9 cellular contexts compared by ENCODE assay signal in the genomic region with DNA sequence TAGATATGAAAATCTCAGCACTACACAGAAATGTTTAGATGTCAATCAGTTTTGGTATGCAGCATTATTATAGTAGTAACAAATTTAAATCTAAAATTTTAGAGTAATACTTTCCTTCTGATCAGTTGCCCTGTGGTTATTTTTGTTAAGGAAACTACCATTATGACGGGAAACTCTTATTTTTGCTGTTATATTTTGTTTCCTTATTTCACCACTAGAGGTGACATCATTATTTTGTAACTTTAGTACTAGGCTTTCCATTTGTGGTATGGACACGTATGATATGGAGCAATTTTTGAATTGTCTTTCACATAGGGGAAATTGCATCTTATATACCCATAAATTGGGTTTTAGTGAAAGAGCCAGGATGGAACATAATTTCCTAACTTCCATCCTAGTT. TPM values are rescaled to one million over a fixed set of nuclear protein-coding genes. Genes with fewer than 3 reads are reported as not detected.
DNase-seq lines count a peak whose midpoint lies in the region; ATAC-seq lines count a peak whose summit lies in the region.
"Had no signal": no experiment of that assay in that cellular context is flagged by ENCODE, and none has a peak within 500 bp of the region (broad histone marks: within the 10 kb centered on the region; RNA-seq: fewer than 3 reads in every experiment).

No MANE protein-coding gene starts in this region.

- H3K9me3 Mint-ChIP-seq in activated T-cell treated with anti-CD3 and anti-CD28 coated beads, Interleukin-2, amount 50 U/mL, for 4 hours = no peaks in the 10 kb centered on the region
- no peaks in the 10 kb centered on the region for H3K9me3 Mint-ChIP-seq in stimulated activated naive CD8-positive, alpha-beta T cell treated with anti-CD3 and anti-CD28 coated beads, Interleukin-15, Interleukin-2, amounts not matched to agents 100 ng/mL and 50 ng/mL, for 24 hours

- peaks cover 5% of the 10 kb centered on the region for H3K27me3 Mint-ChIP-seq in activated T-cell treated with anti-CD3 and anti-CD28 coated beads, Interleukin-2, amount 50 U/mL, for 4 hours (ENCODE audit: low read depth)
- H3K27me3 Mint-ChIP-seq in stimulated activated naive CD8-positive, alpha-beta T cell treated with anti-CD3 and anti-CD28 coated beads, Interleukin-15, Interleukin-2, amounts not matched to agents 100 ng/mL and 50 ng/mL, for 24 hours = peaks cover 11% of the 10 kb centered on the region

- no peak overlapping the region for H3K9ac ChIP-seq in adipocyte (ENCODE audit: low read length)

- H3K27me3 ChIP-seq in adipocyte (replicated peaks; ENCODE audit: control insufficient read depth, insufficient read depth, low read length) = no peaks in the 10 kb centered on the region

- ATAC-seq in activated T-cell treated with anti-CD3 and anti-CD28 coated beads, Interleukin-2, amount 50 U/mL, for 4 hours = peak; percentile 61 to 71
- ATAC-seq in HG03159 (IDR thresholded peaks at IDR 0.05; ENCODE audit: unreplicated experiment) = peak; percentile 45

- H3K4me3 Mint-ChIP-seq in activated T-cell treated with anti-CD3 and anti-CD28 coated beads, Interleukin-2, amount 50 U/mL, for 4 hours = no peak overlapping the region
- H3K4me3 Mint-ChIP-seq in stimulated activated naive CD8-positive, alpha-beta T cell treated with anti-CD3 and anti-CD28 coated beads, Interleukin-15, Interleukin-2, amounts not matched to agents 100 ng/mL and 50 ng/mL, for 24 hours = no peak overlapping the region

- H3K27ac Mint-ChIP-seq in stimulated activated naive CD8-positive, alpha-beta T cell treated with anti-CD3 and anti-CD28 coated beads, Interleukin-15, Interleukin-2, amounts not matched to agents 100 ng/mL and 50 ng/mL, for 24 hours = peak overlapping the region; percentile 90

- no peak for DNase-seq in activated T-cell treated with anti-CD3 and anti-CD28 coated beads, Interleukin-2, amount 50 U/mL, for 4 hours
- no peak for DNase-seq in activated T-cell treated with anti-CD3 and anti-CD28 coated beads for 4 hours
- DNase-seq in adipocyte (ENCODE audit: low read depth) = peak; percentile 61
- DNase-seq in NK-92 treated with Interleukin-12 subunit alpha and Interleukin-12 subunit beta, amount 100 ng/mL, for 24 hours (lab: John Stamatoyannopoulos, UW) = no peak
- no peak for DNase-seq in glomerular visceral epithelial cell (ENCODE audit: extremely low spot score)
- no peak for DNase-seq in EL
- DNase-seq: NCI-H510A treated with DMSO at 0.1 percent for 48 hours had no signal

- H3K4me3 ChIP-seq in adipocyte (ENCODE audit: low read length) = no peak overlapping the region

- H3K4me1 ChIP-seq in adipocyte (ENCODE audit: control insufficient read depth, insufficient read depth, low read length) = peaks cover 12% of the 10 kb centered on the region

- no peaks in the 10 kb centered on the region for H3K9me3 ChIP-seq in adipocyte (ENCODE audit: control insufficient read depth, low read length)

- no peaks in the 10 kb centered on the region for H3K36me3 Mint-ChIP-seq in activated T-cell treated with anti-CD3 and anti-CD28 coated beads, Interleukin-2, amount 50 U/mL, for 4 hours (ENCODE audit: insufficient read depth)
- no peaks in the 10 kb centered on the region for H3K36me3 Mint-ChIP-seq in stimulated activated naive CD8-positive, alpha-beta T cell treated with anti-CD3 and anti-CD28 coated beads, Interleukin-15, Interleukin-2, amounts not matched to agents 100 ng/mL and 50 ng/mL, for 24 hours (ENCODE audit: low read depth)

- peaks cover 10% of the 10 kb centered on the region for H3K4me1 Mint-ChIP-seq in activated T-cell treated with anti-CD3 and anti-CD28 coated beads, Interleukin-2, amount 50 U/mL, for 4 hours (ENCODE audit: low read depth)
- peaks cover 16% of the 10 kb centered on the region for H3K4me1 Mint-ChIP-seq in stimulated activated naive CD8-positive, alpha-beta T cell treated with anti-CD3 and anti-CD28 coated beads, Interleukin-15, Interleukin-2, amounts not matched to agents 100 ng/mL and 50 ng/mL, for 24 hours (ENCODE audit: low read depth)

- H3K36me3 ChIP-seq in adipocyte (ENCODE audit: control insufficient read depth, insufficient read depth, low read length, severe bottlenecking) = no peaks in the 10 kb centered on the region

RNA-seq across cellular contexts. Expression of gene PPP4R2, which starts 19.6 kb away (rescaled TPM):
- 100 to 1,000 TPM; 108 to 119 (median 119) TPM for total RNA-seq in activated T-cell treated with anti-CD3 and anti-CD28 coated beads, Interleukin-2, amount 50 U/mL, for 4 hours
